In genomic region chr6:38153076-38153475, GRCh38 we compare ENCODE assay signal across 30 cellular contexts.
DNase-seq lines count a peak whose midpoint lies in the region; ATAC-seq, FAIRE-seq and TF ChIP-seq lines count a peak whose summit lies in the region.
"Had no signal": no experiment of that assay in that cellular context is flagged by ENCODE, and none has a peak within 500 bp of the region (broad histone marks: within the 10 kb centered on the region; RNA-seq: fewer than 3 reads in every experiment).

No MANE protein-coding gene starts in this region.

- peaks cover 27 to 42% of the 10 kb centered on the region in 2 donors for H3K4me1 Mint-ChIP-seq in natural killer cell
- H3K4me1 Mint-ChIP-seq in natural killer cell treated with Interleukin-12 subunit alpha and Interleukin-12 subunit beta and Interleukin-15 and Interleukin-18, amount 100 ng/mL, for 72 hours (ENCODE audit: low read depth in 2 of 2) = peaks cover 16 to 30% of the 10 kb centered on the region in 2 donors
- H3K4me1 Mint-ChIP-seq in CD8-positive, alpha-beta memory T cell = peaks cover 0 to 4% (median 4%) of the 10 kb centered on the region in 3 donors
- H3K4me1 Mint-ChIP-seq: activated CD4-positive, alpha-beta T cell treated with anti-CD3 and anti-CD28 coated beads for 36 hours; stimulated activated memory B cell treated with anti-CD40 and anti-IgM and Interleukin-4, amounts not matched to agents 10 μg/mL and 1 μg/mL and 100 μg/mL, for 72 hours had no signal

- WGBS in smooth muscle cell (ENCODE audit: low lambda C conversion rate) = 93% methylated on average over 18 of the region's 18 CpGs

- H3K9ac ChIP-seq in SK-N-MC (ENCODE audit: insufficient read length) (no peak overlapping the region), smooth muscle cell (ENCODE audit: low read depth) (no peak overlapping the region)

- no peak for TF ChIP-seq CTCF in natural killer cell (IDR thresholded peaks at IDR 0.05)
- TF ChIP-seq CTCF in fibroblast of pulmonary artery (IDR thresholded peaks at IDR 0.05; ENCODE audit: low read length, missing control alignments) = no peak
- no peak for TF ChIP-seq CTCF in upper lobe of right lung (IDR thresholded peaks at IDR 0.05)
- no peak for TF ChIP-seq CTCF in smooth muscle cell (IDR thresholded peaks at IDR 0.05; ENCODE audit: borderline replicate concordance, insufficient read depth, poor library complexity, severe bottlenecking)

- H3K27ac ChIP-seq in SK-N-MC = peak overlapping the region; percentile 25; the same call in 1 of the 2 replicates
- no peak overlapping the region for H3K27ac ChIP-seq in upper lobe of right lung
- H3K27ac ChIP-seq in smooth muscle cell (ENCODE audit: low read depth) = no peak overlapping the region
- H3K27ac ChIP-seq in CD8-positive, alpha-beta memory T cell (ENCODE audit: low read depth, low read length) = no peak overlapping the region
- H3K27ac ChIP-seq: adrenal gland, C4-2B, SJSA1 had no signal

- no peaks in the 10 kb centered on the region for H3K27me3 Mint-ChIP-seq in natural killer cell (ENCODE audit: low read depth in 2 of 2)
- H3K27me3 Mint-ChIP-seq in natural killer cell treated with Interleukin-12 subunit alpha and Interleukin-12 subunit beta and Interleukin-15 and Interleukin-18, amount 100 ng/mL, for 72 hours = no peaks in the 10 kb centered on the region
- peaks cover 0 to 1% of the 10 kb centered on the region in 2 donors for H3K27me3 Mint-ChIP-seq in CD8-positive, alpha-beta memory T cell
- H3K27me3 Mint-ChIP-seq: activated CD4-positive, alpha-beta T cell treated with anti-CD3 and anti-CD28 coated beads for 36 hours; IgD-negative memory B cell; progenitor cell of endocrine pancreas; stimulated activated memory B cell treated with anti-CD40 and anti-IgM and Interleukin-4, amounts not matched to agents 10 μg/mL and 1 μg/mL and 100 μg/mL, for 72 hours had no signal

- no peak overlapping the region for H3K4me2 ChIP-seq in smooth muscle cell

- H3F3A ChIP-seq in smooth muscle cell (ENCODE audit: low read depth) = peaks cover 3% of the 10 kb centered on the region

- H3K9me3 Mint-ChIP-seq in natural killer cell = no peaks in the 10 kb centered on the region
- H3K9me3 Mint-ChIP-seq in natural killer cell treated with Interleukin-12 subunit alpha and Interleukin-12 subunit beta and Interleukin-15 and Interleukin-18, amount 100 ng/mL, for 72 hours = no peaks in the 10 kb centered on the region
- H3K9me3 Mint-ChIP-seq in CD8-positive, alpha-beta memory T cell = no peaks in the 10 kb centered on the region
- H3K9me3 Mint-ChIP-seq: brain; T-helper 1 cell treated with Interleukin-12 subunit alpha and Interleukin-12 subunit beta and Interleukin-4 antibody, amounts not matched to agents 30 μg/mL and 1 μg/mL, for 36 hours had no signal

- H3K79me2 ChIP-seq in smooth muscle cell (ENCODE audit: low read depth) = peaks cover 8% of the 10 kb centered on the region

- H2AFZ ChIP-seq in smooth muscle cell (ENCODE audit: low read depth) = no peak overlapping the region

- peaks cover 100% of the 10 kb centered on the region for H4K20me1 ChIP-seq in smooth muscle cell (ENCODE audit: low read depth)

- DNase-seq in natural killer cell (no peak), SK-N-MC (ENCODE audit: low read depth, low spot score) (no peak), fibroblast of pulmonary artery (ENCODE audit: low read depth) (peak; percentile 8), upper lobe of right lung (peak; percentile 55), smooth muscle cell (lab: John Stamatoyannopoulos, UW; ENCODE audit: unreplicated experiment) (no peak), GM12891 (ENCODE audit: insufficient read length, low spot score) (no peak)
- DNase-seq in natural killer cell treated with Interleukin-12 subunit alpha and Interleukin-12 subunit beta and Interleukin-15 and Interleukin-18, amount 100 ng/mL, for 72 hours (ENCODE audit: low spot score) = no peak
- DNase-seq in CD8-positive, alpha-beta memory T cell = no peak
- DNase-seq: ACHN; activated CD4-positive, alpha-beta T cell treated with anti-CD3 and anti-CD28 coated beads for 36 hours; activated CD8-positive, alpha-beta T cell treated with anti-CD3 and anti-CD28 coated beads, Interleukin-2, amount 10 ng/mL, durations not matched to agents 7 days and 5 days; cerebellar nuclear complex; NCI-H1105; NCI-H2029; NCI-H526; RPMI8226; stimulated activated CD4-positive, alpha-beta T cell treated with anti-CD3 and anti-CD28 coated beads, Interleukin-4, amount 100 ng/mL, for 4 hours had no signal

- ATAC-seq in natural killer cell = no peak
- no peak for ATAC-seq in natural killer cell treated with Interleukin-12 subunit alpha and Interleukin-12 subunit beta and Interleukin-15 and Interleukin-18, amount 100 ng/mL, for 72 hours
- no peak for ATAC-seq in upper lobe of right lung
- ATAC-seq: activated CD4-positive, alpha-beta T cell treated with anti-CD3 and anti-CD28 coated beads for 36 hours; activated CD8-positive, alpha-beta T cell treated with anti-CD3 and anti-CD28 coated beads, Interleukin-2, amount 10 ng/mL, durations not matched to agents 7 days and 5 days; sciatic nerve; stimulated activated memory B cell treated with anti-CD40 and anti-IgM and Interleukin-4, amounts not matched to agents 10 μg/mL and 1 μg/mL and 100 μg/mL, for 72 hours had no signal

- H3K4me3 Mint-ChIP-seq in natural killer cell = no peak overlapping the region
- H3K4me3 Mint-ChIP-seq in natural killer cell treated with Interleukin-12 subunit alpha and Interleukin-12 subunit beta and Interleukin-15 and Interleukin-18, amount 100 ng/mL, for 72 hours = no peak overlapping the region
- H3K4me3 Mint-ChIP-seq in CD8-positive, alpha-beta memory T cell = no peak overlapping the region
- H3K4me3 Mint-ChIP-seq: activated CD4-positive, alpha-beta T cell treated with anti-CD3 and anti-CD28 coated beads for 36 hours; activated CD8-positive, alpha-beta T cell treated with anti-CD3 and anti-CD28 coated beads, Interleukin-2, amount 10 ng/mL, durations not matched to agents 7 days and 5 days; brain; stimulated activated memory B cell treated with anti-CD40 and anti-IgM and Interleukin-4, amounts not matched to agents 10 μg/mL and 1 μg/mL and 100 μg/mL, for 72 hours; T-helper 1 cell treated with Interleukin-12 subunit alpha and Interleukin-12 subunit beta and Interleukin-4 antibody, amounts not matched to agents 30 μg/mL and 1 μg/mL, for 36 hours had no signal

- intact Hi-C loops in natural killer cell (cut with micrococcal nuclease) (no loop called here), upper lobe of right lung (cut with DNase I) (no loop called here)

- H3K27me3 ChIP-seq in upper lobe of right lung (no peaks in the 10 kb centered on the region), smooth muscle cell (ENCODE audit: low read depth) (no peaks in the 10 kb centered on the region)
- no peaks in the 10 kb centered on the region for H3K27me3 ChIP-seq in CD8-positive, alpha-beta memory T cell (ENCODE audit: insufficient read depth, low read length, poor library complexity, severe bottlenecking)
- H3K27me3 ChIP-seq: adrenal gland, SJSA1 had no signal

- no peak for FAIRE-seq in GM12891 (lab: Jason Lieb, UNC)
- FAIRE-seq: GM19239, TTC549 had no signal

- H3K36me3 ChIP-seq in SK-N-MC (ENCODE audit: insufficient read depth, low read length) (peaks cover 5% of the 10 kb centered on the region; the same call in 1 of the 2 replicates), upper lobe of right lung (no peaks in the 10 kb centered on the region), smooth muscle cell (ENCODE audit: low read depth) (no peaks in the 10 kb centered on the region)
- H3K36me3 ChIP-seq in CD8-positive, alpha-beta memory T cell (ENCODE audit: insufficient read depth, low read length) = no peaks in the 10 kb centered on the region
- H3K36me3 ChIP-seq: HAP-1 had no signal

- peak overlapping the region; percentile 20 to 46 for H3K27ac Mint-ChIP-seq in natural killer cell
- no peak overlapping the region for H3K27ac Mint-ChIP-seq in natural killer cell treated with Interleukin-12 subunit alpha and Interleukin-12 subunit beta and Interleukin-15 and Interleukin-18, amount 100 ng/mL, for 72 hours
- peak overlapping the region in 1 of 8 donors; percentile 58 for H3K27ac Mint-ChIP-seq in CD8-positive, alpha-beta memory T cell
- H3K27ac Mint-ChIP-seq: activated CD4-positive, alpha-beta T cell treated with anti-CD3 and anti-CD28 coated beads for 36 hours; activated CD8-positive, alpha-beta T cell treated with anti-CD3 and anti-CD28 coated beads, Interleukin-2, amount 10 ng/mL, durations not matched to agents 7 days and 5 days; stimulated activated memory B cell treated with anti-CD40 and anti-IgM and Interleukin-4, amounts not matched to agents 10 μg/mL and 1 μg/mL and 100 μg/mL, for 72 hours; T-helper 1 cell treated with Interleukin-12 subunit alpha and Interleukin-12 subunit beta and Interleukin-4 antibody, amounts not matched to agents 30 μg/mL and 1 μg/mL, for 36 hours had no signal

- no peaks in the 10 kb centered on the region for H3K9me3 ChIP-seq in SK-N-MC (ENCODE audit: low read depth, low read length)
- no peaks in the 10 kb centered on the region for H3K9me3 ChIP-seq in upper lobe of right lung
- H3K9me3 ChIP-seq in smooth muscle cell (replicated peaks; ENCODE audit: low read depth) = no peaks in the 10 kb centered on the region
- no peaks in the 10 kb centered on the region for H3K9me3 ChIP-seq in CD8-positive, alpha-beta memory T cell (ENCODE audit: low read length)
- H3K9me3 ChIP-seq: adrenal gland, HAP-1, SJSA1 had no signal

- H3K4me1 ChIP-seq in upper lobe of right lung (peaks cover 25% of the 10 kb centered on the region), smooth muscle cell (ENCODE audit: low read depth) (peaks cover 21% of the 10 kb centered on the region)
- no peaks in the 10 kb centered on the region for H3K4me1 ChIP-seq in CD8-positive, alpha-beta memory T cell (ENCODE audit: insufficient read depth, low read length)
- H3K4me1 ChIP-seq: adrenal gland, HAP-1 had no signal

- H3K4me3 ChIP-seq in SK-N-MC (no peak overlapping the region), fibroblast of pulmonary artery (replicated peaks; ENCODE audit: low read depth, low read length) (no peak overlapping the region), upper lobe of right lung (no peak overlapping the region), smooth muscle cell (no peak overlapping the region)
- no peak overlapping the region for H3K4me3 ChIP-seq in CD8-positive, alpha-beta memory T cell (ENCODE audit: low read length)
- H3K4me3 ChIP-seq: adrenal gland, HAP-1, lung, SJSA1 had no signal

- CTCF ChIA-PET in CD8-positive, alpha-beta memory T cell (lab: Charles Lee) = no interaction called here

- TF ChIP-seq POLR2A in GM12891 (IDR thresholded peaks at IDR 0.05; ENCODE audit: low read depth, low read length) = no peak

- no peaks in the 10 kb centered on the region for H3K36me3 Mint-ChIP-seq in natural killer cell
- H3K36me3 Mint-ChIP-seq in natural killer cell treated with Interleukin-12 subunit alpha and Interleukin-12 subunit beta and Interleukin-15 and Interleukin-18, amount 100 ng/mL, for 72 hours = no peaks in the 10 kb centered on the region
- H3K36me3 Mint-ChIP-seq in CD8-positive, alpha-beta memory T cell = peaks cover 0 to 45% (median 6%) of the 10 kb centered on the region in 3 donors

- POLR2A ChIA-PET in CD8-positive, alpha-beta memory T cell (lab: Charles Lee) = no interaction called here

TF ChIP-seq in GM12891, 5 proteins besides CTCF, POLR2A, EP300 and RAD21 (continues in another document):
- no peak for TF ChIP-seq POLR2AphosphoS5 (IDR thresholded peaks at IDR 0.05; ENCODE audit: low read depth, low read length)
- no peak for TF ChIP-seq TAF1 (IDR thresholded peaks at IDR 0.05; ENCODE audit: low read depth, low read length)
- no peak for TF ChIP-seq PAX5 (IDR thresholded peaks at IDR 0.05; ENCODE audit: insufficient read depth, low read length, severe bottlenecking)

Comparison
In these comparisons a context has a peak if more than half of its experiments do, and no peak if none do; other contexts are left out.
1. H3K27ac Mint-ChIP-seq: peak in natural killer cell (2 of 2); none in natural killer cell treated with Interleukin-12 subunit alpha and Interleukin-12 subunit beta and Interleukin-15 and Interleukin-18, amount 100 ng/mL, for 72 hours (0 of 2).
2. DNase-seq: peak in fibroblast of pulmonary artery (single experiment) and upper lobe of right lung (single experiment); none in natural killer cell (single experiment), natural killer cell treated with Interleukin-12 subunit alpha and Interleukin-12 subunit beta and Interleukin-15 and Interleukin-18, amount 100 ng/mL, for 72 hours (single experiment), SK-N-MC (single experiment), smooth muscle cell (single experiment), GM12891 (single experiment) and CD8-positive, alpha-beta memory T cell (0 of 5).